Comparison of ENCODE assay signal across 8 cellular contexts in genomic region chr11:67391304-67392181, GRCh38. TPM values are rescaled to one million over a fixed set of nuclear protein-coding genes. Genes with fewer than 3 reads are reported as not detected.
DNase-seq lines count a peak whose midpoint lies in the region; ATAC-seq, FAIRE-seq and TF ChIP-seq lines count a peak whose summit lies in the region.

RAD9A (plus strand) TSS chr11:67391986; CDS start chr11:67392045, 59 bp downstream.

- intact Hi-C loops in kidney (cut with DNase I), result no loop called here

- DNase-seq in A172 (ENCODE audit: low spot score) (peak; percentile 80), NCI-H446 treated with DMSO at 0.1 percent for 48 hours (lab: John Stamatoyannopoulos, UW) (peak; percentile 85), kidney (peak; percentile 99)
- DNase-seq in central memory CD4-positive, alpha-beta T cell, result peak; percentile 87
- peak; percentile 86 to 94 (median 90) for DNase-seq in stimulated activated CD4-positive, alpha-beta T cell treated with anti-CD3 and anti-CD28 coated beads, Interleukin-12 subunit alpha, Interleukin-12 subunit beta, amount 100 ng/mL, for 48 hours (ENCODE audit: low read depth in 2 of 3, low spot score in 1 of 3)

- H3K9ac ChIP-seq in kidney (ENCODE audit: low read length in 2 of 2), result peak within 1 kb of the TSS; percentile 21 to 86

- H3K9me3 ChIP-seq in kidney (ENCODE audit: control insufficient read depth in 1 of 2, low read length in 2 of 2), result no peaks in the 10 kb centered on the region

- peak within 1 kb of the TSS; percentile 75 to 80 for H3K4me3 ChIP-seq in kidney (ENCODE audit: low read length in 2 of 2)

- ATAC-seq in GM18868 (IDR thresholded peaks at IDR 0.05; ENCODE audit: unreplicated experiment) (peak; percentile 62), HG03159 (IDR thresholded peaks at IDR 0.05; ENCODE audit: unreplicated experiment) (peak; percentile 52)
- ATAC-seq in activated CD4-positive, CD25-positive, alpha-beta regulatory T cell treated with anti-CD3 and anti-CD28 coated beads, Interleukin-2, amount 50 U/mL, for 24 hours, result peak; percentile 77 to 82

- H3K27ac ChIP-seq in kidney (ENCODE audit: low read depth in 2 of 2, low read length in 2 of 2), result peak within 1 kb of the TSS; percentile 71 to 78

- H3K36me3 ChIP-seq in kidney (ENCODE audit: control insufficient read depth in 1 of 2, insufficient read depth in 2 of 2, low read length in 2 of 2), result no peaks in the 10 kb centered on the region

- peaks cover 4 to 10% of the 10 kb centered on the region in 2 donors for H3K4me1 ChIP-seq in kidney (ENCODE audit: control insufficient read depth in 1 of 2, insufficient read depth in 1 of 2, low read depth in 1 of 2, low read length in 2 of 2)

- no peak for FAIRE-seq in kidney (lab: Jason Lieb, UNC)

- TF ChIP-seq CTCF in kidney (IDR thresholded peaks at IDR 0.05; ENCODE audit: borderline replicate concordance, extremely low read depth, insufficient read depth), result no peak

RNA-seq across cellular contexts. Expression of gene RAD9A, which starts in this region (rescaled TPM):
- total RNA-seq in A172 (2014; rRNA removed; shearing (Covaris generic)), result 6.2 and 15.0 TPM in 2 replicates
- total RNA-seq in kidney, result 17.8 TPM
- 16.4 TPM for polyA plus RNA-seq in kidney (ENCODE audit: insufficient read depth, low read depth, low replicate concordance)

Comparison
In these comparisons a context has a peak if more than half of its experiments do, and no peak if none do; other contexts are left out.
1. Peak in every context shown above with its lines: DNase-seq, ATAC-seq, H3K4me3 ChIP-seq and H3K27ac ChIP-seq.